ENCODE assay signal across 8 cellular contexts in genomic region chr12:26126340-26127284, GRCh38. TPM values are rescaled to one million over a fixed set of nuclear protein-coding genes. Genes with fewer than 3 reads are reported as not detected.
DNase-seq lines count a peak whose midpoint lies in the region; ATAC-seq and TF ChIP-seq lines count a peak whose summit lies in the region.

No MANE protein-coding gene starts in this region.

- in situ Hi-C loops in HAP-1 (cut with MboI; ENCODE audit: low sequenced_read_pairs), result no loop called here

- H3K9me3 Mint-ChIP-seq in WTC11, result no peaks in the 10 kb centered on the region
- no peaks in the 10 kb centered on the region for H3K9me3 Mint-ChIP-seq in endothelial cell (ENCODE audit: unreplicated experiment)
- no peaks in the 10 kb centered on the region for H3K9me3 Mint-ChIP-seq in stimulated activated naive CD8-positive, alpha-beta T cell treated with anti-CD3 and anti-CD28 coated beads, Interleukin-15, Interleukin-2, amounts not matched to agents 100 ng/mL and 50 ng/mL, for 24 hours

- H3K4me3 Mint-ChIP-seq in WTC11 (peak overlapping the region; percentile 90), endothelial cell (ENCODE audit: unreplicated experiment) (peak overlapping the region; percentile 97)
- peak overlapping the region; percentile 84 for H3K4me3 Mint-ChIP-seq in stimulated activated naive CD8-positive, alpha-beta T cell treated with anti-CD3 and anti-CD28 coated beads, Interleukin-15, Interleukin-2, amounts not matched to agents 100 ng/mL and 50 ng/mL, for 24 hours

- TF ChIP-seq CTCF in WTC11 (IDR thresholded peaks at IDR 0.05) (no peak), endothelial cell (IDR thresholded peaks at IDR 0.05; ENCODE audit: unreplicated experiment) (no peak)

- H3K4me1 ChIP-seq in HAP-1, result peaks cover 9% of the 10 kb centered on the region

- H3K4me1 Mint-ChIP-seq in WTC11 (peaks cover 43% of the 10 kb centered on the region), endothelial cell (ENCODE audit: unreplicated experiment) (peaks cover 30% of the 10 kb centered on the region)
- H3K4me1 Mint-ChIP-seq in stimulated activated naive CD8-positive, alpha-beta T cell treated with anti-CD3 and anti-CD28 coated beads, Interleukin-15, Interleukin-2, amounts not matched to agents 100 ng/mL and 50 ng/mL, for 24 hours (ENCODE audit: low read depth), result peaks cover 35% of the 10 kb centered on the region

- peak; percentile 43 to 65 for DNase-seq in NCI-H2081 (lab: John Stamatoyannopoulos, UW)
- DNase-seq in NCI-H2081 treated with DMSO at 0.1 percent for 48 hours (lab: John Stamatoyannopoulos, UW), result no peak
- peak; percentile 70 to 81 for DNase-seq in HAP-1 (ENCODE audit: low spot score in 2 of 2)
- DNase-seq in MV-4-11 (lab: John Stamatoyannopoulos, UW), result peak; percentile 54
- DNase-seq in WTC11 (ENCODE audit: low spot score), result peak; percentile 83
- DNase-seq in endothelial cell (ENCODE audit: low spot score), result peak; percentile 79
- peak; percentile 26 to 92 for DNase-seq in lung microvascular endothelial cell (ENCODE audit: low read depth in 2 of 2)

- no peaks in the 10 kb centered on the region for H3K9me3 ChIP-seq in HAP-1

- H3K4me3 ChIP-seq in HAP-1, result peak overlapping the region; percentile 42

- H3K36me3 Mint-ChIP-seq in WTC11 (no peaks in the 10 kb centered on the region), endothelial cell (ENCODE audit: low read depth, unreplicated experiment) (no peaks in the 10 kb centered on the region)
- H3K36me3 Mint-ChIP-seq in stimulated activated naive CD8-positive, alpha-beta T cell treated with anti-CD3 and anti-CD28 coated beads, Interleukin-15, Interleukin-2, amounts not matched to agents 100 ng/mL and 50 ng/mL, for 24 hours (ENCODE audit: low read depth), result no peaks in the 10 kb centered on the region

- H3K27me3 Mint-ChIP-seq in WTC11 (ENCODE audit: low read depth) (peaks cover 88% of the 10 kb centered on the region), endothelial cell (ENCODE audit: unreplicated experiment) (peaks cover 11% of the 10 kb centered on the region)
- H3K27me3 Mint-ChIP-seq in stimulated activated naive CD8-positive, alpha-beta T cell treated with anti-CD3 and anti-CD28 coated beads, Interleukin-15, Interleukin-2, amounts not matched to agents 100 ng/mL and 50 ng/mL, for 24 hours, result peaks cover 78% of the 10 kb centered on the region

- H3K27ac Mint-ChIP-seq in WTC11 (no peak overlapping the region), endothelial cell (ENCODE audit: unreplicated experiment) (peak overlapping the region; percentile 13)
- H3K27ac Mint-ChIP-seq in stimulated activated naive CD8-positive, alpha-beta T cell treated with anti-CD3 and anti-CD28 coated beads, Interleukin-15, Interleukin-2, amounts not matched to agents 100 ng/mL and 50 ng/mL, for 24 hours, result no peak overlapping the region

- POLR2A ChIA-PET in WTC11 (lab: Charles Lee), result no interaction called here

- peak; percentile 71 for ATAC-seq in WTC11

- H3K27me3 ChIP-seq in HAP-1 (ENCODE audit: low read depth), result peaks cover 54% of the 10 kb centered on the region

- no peaks in the 10 kb centered on the region for H3K36me3 ChIP-seq in HAP-1 (replicated peaks)

- CTCF ChIA-PET in WTC11 (lab: Charles Lee), result no interaction called here

TF ChIP-seq in WTC11, 78 proteins besides CTCF, POLR2A, EP300 and RAD21 (continues in another document):
- TF ChIP-seq KAT7 (CRISPR knock-in tag; IDR thresholded peaks at IDR 0.05; ENCODE audit: borderline replicate concordance) (no peak), NFATC4 (CRISPR knock-in tag; IDR thresholded peaks at IDR 0.05) (no peak), HMGXB4 (CRISPR knock-in tag; IDR thresholded peaks at IDR 0.05) (no peak; the same call in 1 of the 2 replicates), TP53 (CRISPR knock-in tag; IDR thresholded peaks at IDR 0.05) (no peak), FOXK1 (CRISPR knock-in tag; IDR thresholded peaks at IDR 0.05) (no peak), PREB (CRISPR knock-in tag; IDR thresholded peaks at IDR 0.05; ENCODE audit: borderline replicate concordance) (no peak), MAX (CRISPR knock-in tag; IDR thresholded peaks at IDR 0.05) (peak; percentile 70; the same call in 1 of the 2 replicates), MLX (CRISPR knock-in tag; IDR thresholded peaks at IDR 0.05) (no peak), ZMAT4 (CRISPR knock-in tag; IDR thresholded peaks at IDR 0.05) (no peak), NR3C1 (CRISPR knock-in tag; conservative IDR thresholded peaks at IDR 0.05; ENCODE audit: low read depth) (no peak), CREB1 (CRISPR knock-in tag; IDR thresholded peaks at IDR 0.05) (0 out of 2 replicates have a peak, but pooled peaks have one; percentile 44), PRDM15 (CRISPR knock-in tag; IDR thresholded peaks at IDR 0.05) (no peak), RORB (CRISPR knock-in tag; IDR thresholded peaks at IDR 0.05) (no peak), ERG (CRISPR knock-in tag; IDR thresholded peaks at IDR 0.05) (no peak)

RNA-seq across cellular contexts. Expression of gene BHLHE41, which starts 1.8 kb away (rescaled TPM):
- total RNA-seq in WTC11 (2021) (5.9 to 7.6 TPM (median 6.7 TPM) in 3 replicates), endothelial cell (ENCODE audit: unreplicated experiment) (4.0 TPM), lung microvascular endothelial cell (under 0.01 TPM in 2 replicates)
